In the genomic region with DNA sequence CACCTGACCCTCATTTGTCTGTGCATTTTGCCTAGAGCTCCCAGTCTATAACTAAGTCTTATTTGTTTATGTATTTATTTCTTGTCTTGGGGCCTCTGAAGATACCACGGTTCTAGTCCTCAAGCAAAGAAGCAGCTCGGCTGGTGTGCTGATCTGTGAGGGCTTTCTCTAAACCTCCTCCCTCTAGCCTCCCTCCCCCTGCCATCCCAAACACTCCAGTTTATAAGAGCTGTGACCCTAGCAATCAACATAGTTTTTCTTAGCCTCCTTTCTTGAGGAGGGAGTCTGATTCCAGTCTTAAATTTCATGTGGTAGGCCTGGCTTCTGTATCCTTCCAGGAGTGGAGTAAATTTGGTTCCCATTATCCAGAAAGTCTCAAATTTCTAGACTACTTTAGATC, we compare ENCODE assay signal across 1 cellular context.
TF ChIP-seq lines count a peak whose summit lies in the region.

No MANE protein-coding gene starts in this region.

TF ChIP-seq in K562, 482 proteins besides CTCF, POLR2A, EP300 and RAD21:
- TF ChIP-seq E2F3 (CRISPR knock-in tag; IDR thresholded peaks at IDR 0.05) (no peak), CCAR2 (IDR thresholded peaks at IDR 0.05; ENCODE audit: low read depth, low read length) (no peak), HEY1 (CRISPR knock-in tag; IDR thresholded peaks at IDR 0.05; ENCODE audit: borderline replicate concordance) (no peak), SMARCC2 (IDR thresholded peaks at IDR 0.05; ENCODE audit: low read depth) (no peak), NR4A1 (CRISPR knock-in tag; IDR thresholded peaks at IDR 0.05) (no peak), NR4A1 (tag; IDR thresholded peaks at IDR 0.05) (no peak), TGIF2 (CRISPR knock-in tag; IDR thresholded peaks at IDR 0.05) (no peak), STAT5A (IDR thresholded peaks at IDR 0.05; ENCODE audit: borderline replicate concordance, low read length) (no peak), DNMT1 (IDR thresholded peaks at IDR 0.05) (no peak), PYGO2 (tag; IDR thresholded peaks at IDR 0.05) (no peak), ETS2 (tag; IDR thresholded peaks at IDR 0.05; ENCODE audit: borderline replicate concordance, poor library complexity, severe bottlenecking) (no peak), SMARCE1 (IDR thresholded peaks at IDR 0.05) (no peak), TRIM28 (IDR thresholded peaks at IDR 0.05) (no peak), CUX1 (CRISPR knock-in tag; IDR thresholded peaks at IDR 0.05) (no peak), FOS (IDR thresholded peaks at IDR 0.05; ENCODE audit: extremely low read depth, insufficient read length) (no peak), ZBTB12 (CRISPR knock-in tag; IDR thresholded peaks at IDR 0.05) (no peak), POLR3G (IDR thresholded peaks at IDR 0.05; ENCODE audit: extremely low read depth, insufficient read length, insufficient replicate concordance) (no peak), NBN (IDR thresholded peaks at IDR 0.05; ENCODE audit: low read depth) (no peak), KLF1 (tag; IDR thresholded peaks at IDR 0.05) (no peak), HNRNPUL1 (IDR thresholded peaks at IDR 0.05; ENCODE audit: low read length) (no peak)
- TF ChIP-seq, protein P1, sequence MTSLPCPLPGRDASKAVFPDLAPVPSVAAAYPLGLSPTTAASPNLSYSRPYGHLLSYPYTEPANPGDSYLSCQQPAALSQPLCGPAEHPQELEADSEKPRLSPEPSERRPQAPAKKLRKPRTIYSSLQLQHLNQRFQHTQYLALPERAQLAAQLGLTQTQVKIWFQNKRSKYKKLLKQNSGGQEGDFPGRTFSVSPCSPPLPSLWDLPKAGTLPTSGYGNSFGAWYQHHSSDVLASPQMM (CRISPR knock-in tag; IDR thresholded peaks at IDR 0.05): no peak
